Comparison of ENCODE assay signal across 2 cellular contexts in the genomic region with DNA sequence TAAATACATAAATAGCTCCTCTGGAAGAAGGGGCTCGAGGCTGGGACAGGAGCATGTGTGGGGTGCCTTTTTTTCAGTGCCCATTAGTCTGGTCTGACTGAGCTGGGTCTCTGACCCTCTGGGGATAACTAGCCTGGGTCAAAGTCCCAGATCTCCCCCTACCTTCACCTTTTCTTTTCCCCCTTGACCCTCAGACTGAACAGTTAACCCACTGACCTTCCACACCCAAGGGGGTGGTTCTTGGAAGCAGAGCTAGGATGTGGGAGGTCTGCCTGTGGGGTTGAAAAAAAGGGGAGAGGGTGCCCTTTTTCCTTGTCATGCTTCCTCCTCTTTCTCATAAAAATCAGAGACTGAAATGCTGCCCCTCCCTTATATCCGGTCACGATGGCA.
TF ChIP-seq lines count a peak whose summit lies in the region.

No MANE protein-coding gene starts in this region.

TF ChIP-seq in SK-N-SH, 30 proteins besides CTCF, POLR2A, EP300 and RAD21 (continued from another document):
- TF ChIP-seq TAF1 (IDR thresholded peaks at IDR 0.05; ENCODE audit: borderline replicate concordance, low read depth, low read length): no peak
- TF ChIP-seq GABPA (IDR thresholded peaks at IDR 0.05; ENCODE audit: low read depth): no peak
- no peak for TF ChIP-seq ZBTB33 (IDR thresholded peaks at IDR 0.05; ENCODE audit: borderline replicate concordance, low read depth)
- TF ChIP-seq RFX5 (IDR thresholded peaks at IDR 0.05; ENCODE audit: low read length): no peak
- TF ChIP-seq CHD2 (IDR thresholded peaks at IDR 0.05; ENCODE audit: low read length, partially characterized antibody): no peak
- TF ChIP-seq NFIC (IDR thresholded peaks at IDR 0.05; ENCODE audit: borderline replicate concordance): no peak
- TF ChIP-seq MAX (IDR thresholded peaks at IDR 0.05; ENCODE audit: low read depth): no peak
- TF ChIP-seq GATA2 (CRISPR knock-in tag; IDR thresholded peaks at IDR 0.05): no peak
- TF ChIP-seq JUND (IDR thresholded peaks at IDR 0.05): no peak
- TF ChIP-seq FOXJ3 (CRISPR knock-in tag; IDR thresholded peaks at IDR 0.05): no peak
- TF ChIP-seq, protein P1, sequence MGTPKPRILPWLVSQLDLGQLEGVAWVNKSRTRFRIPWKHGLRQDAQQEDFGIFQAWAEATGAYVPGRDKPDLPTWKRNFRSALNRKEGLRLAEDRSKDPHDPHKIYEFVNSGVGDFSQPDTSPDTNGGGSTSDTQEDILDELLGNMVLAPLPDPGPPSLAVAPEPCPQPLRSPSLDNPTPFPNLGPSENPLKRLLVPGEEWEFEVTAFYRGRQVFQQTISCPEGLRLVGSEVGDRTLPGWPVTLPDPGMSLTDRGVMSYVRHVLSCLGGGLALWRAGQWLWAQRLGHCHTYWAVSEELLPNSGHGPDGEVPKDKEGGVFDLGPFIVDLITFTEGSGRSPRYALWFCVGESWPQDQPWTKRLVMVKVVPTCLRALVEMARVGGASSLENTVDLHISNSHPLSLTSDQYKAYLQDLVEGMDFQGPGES (IDR thresholded peaks at IDR 0.05; ENCODE audit: low read depth, low read length): no peak
- no peak for TF ChIP-seq RXRA (IDR thresholded peaks at IDR 0.05; ENCODE audit: borderline replicate concordance, low read depth)

TF ChIP-seq in SK-N-SH treated with all-trans-retinoic acid at 6 μM for 48 hours, 23 proteins besides CTCF, POLR2A, EP300 and RAD21 (continued from another document):
- TF ChIP-seq TCF4 (CRISPR knock-in tag; IDR thresholded peaks at IDR 0.05; ENCODE audit: borderline replicate concordance) (no peak), ZFP3 (CRISPR knock-in tag; IDR thresholded peaks at IDR 0.05) (no peak), ZFP30 (CRISPR knock-in tag; IDR thresholded peaks at IDR 0.05) (no peak), PPARA (CRISPR knock-in tag; IDR thresholded peaks at IDR 0.05; ENCODE audit: borderline replicate concordance) (no peak), BACH2 (CRISPR knock-in tag; IDR thresholded peaks at IDR 0.05; ENCODE audit: borderline replicate concordance) (no peak), CSDC2 (CRISPR knock-in tag; IDR thresholded peaks at IDR 0.05) (no peak), ISL1 (CRISPR knock-in tag; IDR thresholded peaks at IDR 0.05) (no peak), OSR1 (CRISPR knock-in tag; IDR thresholded peaks at IDR 0.05) (no peak), ESRRG (CRISPR knock-in tag; IDR thresholded peaks at IDR 0.05) (no peak)
- TF ChIP-seq, protein P2, sequence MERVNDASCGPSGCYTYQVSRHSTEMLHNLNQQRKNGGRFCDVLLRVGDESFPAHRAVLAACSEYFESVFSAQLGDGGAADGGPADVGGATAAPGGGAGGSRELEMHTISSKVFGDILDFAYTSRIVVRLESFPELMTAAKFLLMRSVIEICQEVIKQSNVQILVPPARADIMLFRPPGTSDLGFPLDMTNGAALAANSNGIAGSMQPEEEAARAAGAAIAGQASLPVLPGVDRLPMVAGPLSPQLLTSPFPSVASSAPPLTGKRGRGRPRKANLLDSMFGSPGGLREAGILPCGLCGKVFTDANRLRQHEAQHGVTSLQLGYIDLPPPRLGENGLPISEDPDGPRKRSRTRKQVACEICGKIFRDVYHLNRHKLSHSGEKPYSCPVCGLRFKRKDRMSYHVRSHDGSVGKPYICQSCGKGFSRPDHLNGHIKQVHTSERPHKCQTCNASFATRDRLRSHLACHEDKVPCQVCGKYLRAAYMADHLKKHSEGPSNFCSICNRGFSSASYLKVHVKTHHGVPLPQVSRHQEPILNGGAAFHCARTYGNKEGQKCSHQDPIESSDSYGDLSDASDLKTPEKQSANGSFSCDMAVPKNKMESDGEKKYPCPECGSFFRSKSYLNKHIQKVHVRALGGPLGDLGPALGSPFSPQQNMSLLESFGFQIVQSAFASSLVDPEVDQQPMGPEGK (CRISPR knock-in tag; IDR thresholded peaks at IDR 0.05; ENCODE audit: borderline replicate concordance): no peak
